17 cellular contexts compared by ENCODE assay signal in the genomic region with DNA sequence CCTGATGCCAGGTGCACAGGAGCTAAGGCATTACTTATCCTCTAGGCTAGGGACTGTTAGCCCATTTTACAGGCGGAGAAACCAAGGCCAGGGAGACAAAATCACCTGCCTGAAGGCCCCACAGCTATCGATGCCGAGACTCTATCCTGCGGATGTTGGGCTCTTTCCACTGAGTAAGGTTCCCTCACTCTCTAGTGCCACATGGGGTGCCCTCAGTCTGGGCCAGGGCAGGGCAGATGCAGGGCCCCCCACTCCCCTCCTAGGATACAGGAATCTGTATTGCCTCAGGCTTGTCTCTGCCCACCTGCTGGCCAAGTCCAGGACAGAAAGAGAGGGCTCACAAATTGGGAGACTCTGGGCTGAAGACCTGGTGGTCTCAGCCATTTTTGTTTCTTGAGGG. TPM values are rescaled to one million over a fixed set of nuclear protein-coding genes. Genes with fewer than 3 reads are reported as not detected.
A peak's percentile ranks its signal among the peaks of the same experiment; 100 is the strongest.
DNase-seq lines count a peak whose midpoint lies in the region; ATAC-seq and TF ChIP-seq lines count a peak whose summit lies in the region.
"Had no signal": no experiment of that assay in that cellular context is flagged by ENCODE, and none has a peak within 500 bp of the region (broad histone marks: within the 10 kb centered on the region; RNA-seq: fewer than 3 reads in every experiment).

No MANE protein-coding gene starts in this region.

- no peaks in the 10 kb centered on the region for H3K9me3 ChIP-seq in PC-9 (ENCODE audit: insufficient read depth, low read depth)
- no peaks in the 10 kb centered on the region for H3K9me3 ChIP-seq in neuronal stem cell (replicated peaks in 1 of 2; ENCODE audit: control insufficient read depth in 2 of 2, insufficient read depth in 1 of 2, low read depth in 1 of 2, low read length in 2 of 2)
- H3K9me3 ChIP-seq in vagina: no peaks in the 10 kb centered on the region

- no peak overlapping the region for H4K91ac ChIP-seq in neuronal stem cell (ENCODE audit: low read depth, low read length, poor library complexity)

- no peaks in the 10 kb centered on the region for H4K20me1 ChIP-seq in PC-9 (ENCODE audit: insufficient read depth)

- H4K8ac ChIP-seq in neuronal stem cell (ENCODE audit: low read depth, low read length): no peak overlapping the region

- no peak overlapping the region for H2BK120ac ChIP-seq in neuronal stem cell (ENCODE audit: low read depth, low read length)

- no peaks in the 10 kb centered on the region for H3K27me3 ChIP-seq in PC-9 (ENCODE audit: insufficient read depth, low read depth)
- H3K27me3 ChIP-seq in neuronal stem cell (ENCODE audit: control insufficient read depth in 3 of 3, insufficient read depth in 3 of 3, low read depth in 1 of 3, low read length in 3 of 3): peaks cover 0 to 31% (median 0%) of the 10 kb centered on the region in 3 experiments
- H3K27me3 ChIP-seq in vagina: no peaks in the 10 kb centered on the region

- no peak overlapping the region for H3K4ac ChIP-seq in neuronal stem cell (ENCODE audit: low read length)

- H3K4me1 ChIP-seq in PC-9 (replicated peaks; ENCODE audit: insufficient read depth) (peaks cover 57% of the 10 kb centered on the region), neuronal stem cell (ENCODE audit: control insufficient read depth in 2 of 2, insufficient read depth in 1 of 2, low read depth in 1 of 2, low read length in 2 of 2) (peaks cover 7 to 37% of the 10 kb centered on the region in 2 donors), vagina (peaks cover 82% of the 10 kb centered on the region)

- no peak overlapping the region for H3K23ac ChIP-seq in neuronal stem cell (ENCODE audit: low read depth, low read length, poor library complexity)

- no peaks in the 10 kb centered on the region for H3K9me2 ChIP-seq in PC-9 (ENCODE audit: insufficient read depth)

- H2AFZ ChIP-seq in PC-9 (no peak overlapping the region), neuronal stem cell (ENCODE audit: low read length) (no peak overlapping the region)

- TF ChIP-seq CTCF in PC-9 (conservative IDR thresholded peaks at IDR 0.05) (no peak), RWPE1 (conservative IDR thresholded peaks at IDR 0.05; ENCODE audit: low read depth) (no peak), vagina (IDR thresholded peaks at IDR 0.05) (no peak)

- intact Hi-C loops in PC-9 (cut with micrococcal nuclease; ENCODE audit: unreplicated experiment): loop anchor here (5.0 kb wide), 1 partner anchor 46 kb away; the partner anchor contains the start of gene UNC5B
- intact Hi-C loops in vagina (cut with DNase I): no loop called here

- H2AK5ac ChIP-seq in neuronal stem cell (ENCODE audit: low read depth, low read length): peak overlapping the region; percentile 68

- H3K18ac ChIP-seq in neuronal stem cell (ENCODE audit: low read length): no peak overlapping the region

- ATAC-seq in HG03095 (IDR thresholded peaks at IDR 0.05; ENCODE audit: unreplicated experiment) (no peak), GM18505 (IDR thresholded peaks at IDR 0.05; ENCODE audit: unreplicated experiment) (no peak)
- ATAC-seq: HCT116 had no signal

- H3K79me2 ChIP-seq in PC-9 (ENCODE audit: low read depth): no peaks in the 10 kb centered on the region

- no peak overlapping the region for H2BK5ac ChIP-seq in neuronal stem cell (ENCODE audit: low read length)

- H2BK15ac ChIP-seq in neuronal stem cell (ENCODE audit: low read length): peak overlapping the region; percentile 6

- no peak overlapping the region for H3K14ac ChIP-seq in neuronal stem cell (ENCODE audit: low read length)

- no peak overlapping the region for H3K9ac ChIP-seq in neuronal stem cell (ENCODE audit: low read depth, low read length, poor library complexity)

- H3K36me3 ChIP-seq in PC-9 (ENCODE audit: low read depth) (no peaks in the 10 kb centered on the region), neuronal stem cell (replicated peaks in 1 of 2; ENCODE audit: control insufficient read depth in 2 of 2, insufficient read depth in 2 of 2, low read length in 2 of 2) (no peaks in the 10 kb centered on the region), vagina (no peaks in the 10 kb centered on the region)

- no peak overlapping the region for H2BK12ac ChIP-seq in neuronal stem cell (ENCODE audit: low read length)

- no peaks in the 10 kb centered on the region for H3K79me1 ChIP-seq in neuronal stem cell (ENCODE audit: low read depth, low read length)

- peaks cover 19% of the 10 kb centered on the region for H3F3A ChIP-seq in PC-9 (ENCODE audit: insufficient read depth, low read depth)

- H3K27ac ChIP-seq in PC-9 (no peak overlapping the region), RWPE1 (peak overlapping the region; percentile 99), neuronal stem cell (replicated peaks; ENCODE audit: low read length) (no peak overlapping the region), vagina (peak overlapping the region; percentile 25)
- H3K27ac ChIP-seq: C4-2B had no signal

- WGBS in neuronal stem cell (ENCODE audit: extremely low coverage in 2 of 2, insufficient read length in 2 of 2, insufficient replicate concordance in 1 of 2), 2 donors: no CpG with 5 or more reads among the region's 4 CpGs

- TF ChIP-seq POLR2A in vagina (IDR thresholded peaks at IDR 0.05) (no peak), GM18505 (IDR thresholded peaks at IDR 0.05; ENCODE audit: borderline replicate concordance, extremely low read depth, insufficient read depth, insufficient read length) (no peak)

- H3K4me3 ChIP-seq in PC-9 (no peak overlapping the region), neuronal stem cell (ENCODE audit: low read length in 2 of 2) (no peak overlapping the region), vagina (no peak overlapping the region)

- POLR2A ChIA-PET in PC-9 (lab: Charles Lee; ENCODE audit: unreplicated experiment) (no interaction called here), RWPE1 (lab: Yijun Ruan, JAX; ENCODE audit: low non-redundant PET) (no interaction called here)

- DNase-seq in PC-9 (no peak), RWPE1 (ENCODE audit: low spot score) (no peak), neuronal stem cell (ENCODE audit: low spot score) (no peak), vagina (ENCODE audit: extremely low spot score in 2 of 2) (no peak)
- DNase-seq: ACHN; CD4-positive, alpha-beta T cell; DMS153; DMS79; GDM1; GOT3; H7; HFFc6 had no signal

- no TSS peak for BruUV-seq in PC-9 (replicated peaks; lab: Mats Ljungman, UMichigan)

- CTCF ChIA-PET in PC-9 (lab: Charles Lee): interaction anchor here (0.7 kb wide), 1 partner anchor 12 kb away, joined by 4 read pairs; no protein-coding TSS in a partner anchor
- CTCF ChIA-PET in RWPE1 (lab: Yijun Ruan, JAX): interaction anchor here (0.6 to 1.8 kb wide), 4 partner anchors 9 to 49 kb away, joined by 3 to 6 read pairs (median 4); no protein-coding TSS in a partner anchor

- H3K4me2 ChIP-seq in PC-9 (peak overlapping the region; percentile 77; the same call in 1 of the 2 replicates), neuronal stem cell (ENCODE audit: insufficient read depth, low read length, poor library complexity, severe bottlenecking) (no peak overlapping the region)

RNA-seq across cellular contexts. Expression of gene UNC5B, which starts 45.7 kb away (rescaled TPM):
- total RNA-seq in PC-9 (2021): 1.7 and 2.7 TPM in 2 replicates
- polyA plus RNA-seq in neuronal stem cell (2013, experiment 1 of 2): 2.8 TPM
- 2.8 TPM for polyA plus RNA-seq in neuronal stem cell (2013, experiment 2 of 2)
- 24.3 TPM for total RNA-seq in vagina
- polyA plus RNA-seq: IgD-negative memory B cell had no signal

Comparison
In these comparisons a context has a peak if more than half of its experiments do, and no peak if none do; other contexts are left out.
1. H3K27ac ChIP-seq: peak in RWPE1 (single experiment) and vagina (single experiment); none in PC-9 (single experiment) and neuronal stem cell (single experiment).